ENCODE assay signal across 16 cellular contexts in the genomic region with DNA sequence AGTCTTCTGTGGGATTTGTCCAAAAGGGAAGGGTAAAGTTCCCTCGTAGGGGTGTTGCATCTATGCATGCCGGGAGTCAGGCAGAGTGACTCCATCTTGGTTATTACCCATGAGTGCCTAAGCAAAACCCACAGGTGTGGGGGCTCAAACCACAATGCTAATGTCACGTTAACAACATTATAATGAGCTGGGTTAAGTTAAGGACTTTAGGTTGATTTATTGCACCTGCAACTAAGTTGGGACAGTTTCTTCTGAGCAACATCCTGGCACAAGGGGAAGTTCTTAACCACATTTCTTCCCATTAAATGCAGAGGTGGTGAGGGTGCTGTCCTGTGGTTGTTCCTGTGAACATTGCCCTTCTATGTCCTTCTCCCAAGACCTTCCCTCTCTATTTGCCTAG.
"Had no signal": no experiment of that assay in that cellular context is flagged by ENCODE, and none has a peak within 500 bp of the region (broad histone marks: within the 10 kb centered on the region; RNA-seq: fewer than 3 reads in every experiment).

No MANE protein-coding gene starts in this region.

- H3K27me3 ChIP-seq: cardiac muscle cell, upper lobe of left lung had no signal

- H3K4me2 ChIP-seq: smooth muscle cell had no signal

- H3K79me2 ChIP-seq: parathyroid adenoma had no signal

- H3K9me3 ChIP-seq: thoracic aorta, upper lobe of left lung had no signal

- DNase-seq: activated CD4-positive, alpha-beta memory T cell treated with anti-CD3 and anti-CD28 coated beads for 36 hours; activated naive CD4-positive, alpha-beta T cell treated with Interleukin-2 at 50 U/mL for 16 hours; activated naive CD8-positive, alpha-beta T cell treated with anti-CD3 and anti-CD28 coated beads, Interleukin-2, amount 10 ng/mL, durations not matched to agents 7 days and 5 days; activated T-cell treated with anti-CD3 and anti-CD28 coated beads, Interleukin-2, amount 50 U/mL, for 1 hour; amygdala; dermis blood vessel endothelial cell; hippocampal formation; islet precursor cell; left colon; lower lobe of right lung; stimulated activated CD4-positive, alpha-beta T cell treated with anti-CD3 and anti-CD28 coated beads, Interleukin-4, amount 100 ng/mL, for 1 hour; upper lobe of left lung had no signal

- H2AFZ ChIP-seq: parathyroid adenoma had no signal

- H3K9ac ChIP-seq: parathyroid adenoma had no signal

- H3K36me3 ChIP-seq: cardiac muscle cell, lower lobe of right lung, thoracic aorta, upper lobe of left lung had no signal

- H3K4me1 ChIP-seq: lower lobe of right lung, parathyroid adenoma, upper lobe of left lung had no signal

- H3K4me3 ChIP-seq: cardiac muscle cell, lower lobe of right lung, smooth muscle cell, thoracic aorta, upper lobe of left lung had no signal

- H3K27ac ChIP-seq: cardiac muscle cell, lower lobe of right lung, parathyroid adenoma, thoracic aorta, upper lobe of left lung had no signal
